ENCODE assay signal across 9 cellular contexts in genomic region chr6:10416863-10417641, GRCh38. TPM values are rescaled to one million over a fixed set of nuclear protein-coding genes. Genes with fewer than 3 reads are reported as not detected.
DNase-seq lines count a peak whose midpoint lies in the region; ATAC-seq and TF ChIP-seq lines count a peak whose summit lies in the region.
"Had no signal": no experiment of that assay in that cellular context is flagged by ENCODE, and none has a peak within 500 bp of the region (broad histone marks: within the 10 kb centered on the region; RNA-seq: fewer than 3 reads in every experiment).

No MANE protein-coding gene starts in this region.

- H2AFZ ChIP-seq in MM.1S (ENCODE audit: low read length): no peak overlapping the region

- WGBS in mesendoderm (ENCODE audit: extremely low coverage, insufficient coverage, low lambda C conversion rate): no CpG with 5 or more reads among the region's 48 CpGs
- WGBS in testis, 2 donors: 5 to 7% methylated on average over 30 to 45 of the region's 48 CpGs

- H3K9ac ChIP-seq in BLaER1 treated with 17β-estradiol and CSF1 and Interleukin-3, amounts not matched to agents 10 nM and 100 nM: no peak overlapping the region
- H3K9ac ChIP-seq in duodenal mucosa (ENCODE audit: low read depth in 1 of 2, low read length in 2 of 2): no peak overlapping the region
- H3K9ac ChIP-seq in mesendoderm (ENCODE audit: low read length): peak overlapping the region; percentile 77
- H3K9ac ChIP-seq in MM.1S (ENCODE audit: low read length): no peak overlapping the region

- peak overlapping the region; percentile 33 for H3K18ac ChIP-seq in mesendoderm (ENCODE audit: low read length)

- H3K4me3 ChIP-seq in BLaER1 treated with 17β-estradiol and CSF1 and Interleukin-3, amounts not matched to agents 10 nM and 100 nM: peak overlapping the region in 7 of 10 experiments; percentile 14 to 33 (median 23); a peak in 8 of 20 replicates
- peak overlapping the region; percentile 15; the same call in 1 of the 2 replicates for H3K4me3 ChIP-seq in H7 (ENCODE audit: insufficient read depth, low read depth, low read length)
- H3K4me3 ChIP-seq in duodenal mucosa (ENCODE audit: low read depth in 1 of 2, low read length in 2 of 2): peak overlapping the region; percentile 3 to 45
- H3K4me3 ChIP-seq in mesendoderm (ENCODE audit: low read length): no peak overlapping the region
- peak overlapping the region in 1 of 2 donors; percentile 17 for H3K4me3 ChIP-seq in testis
- H3K4me3 ChIP-seq in MM.1S (ENCODE audit: low read length): no peak overlapping the region

- TF ChIP-seq POLR2A in testis (IDR thresholded peaks at IDR 0.05): no peak

- peak overlapping the region; percentile 91 for H3K56ac ChIP-seq in mesendoderm (ENCODE audit: low read length)

- H3K9me3 ChIP-seq in BLaER1 treated with 17β-estradiol and CSF1 and Interleukin-3, amounts not matched to agents 10 nM and 100 nM (replicated peaks in 1 of 11): peaks cover 0 to 16% (median 0%) of the 10 kb centered on the region in 11 experiments; a peak in 6 of 22 replicates
- H3K9me3 ChIP-seq in duodenal mucosa (ENCODE audit: control insufficient read depth in 1 of 2, low read length in 2 of 2) (no peaks in the 10 kb centered on the region), testis (no peaks in the 10 kb centered on the region), MM.1S (replicated peaks; ENCODE audit: insufficient read depth, low read length) (no peaks in the 10 kb centered on the region)

- H3K27ac ChIP-seq in BLaER1 treated with 17β-estradiol and CSF1 and Interleukin-3, amounts not matched to agents 10 nM and 100 nM: no peak overlapping the region
- H3K27ac ChIP-seq in duodenal mucosa (ENCODE audit: low read depth, low read length) (no peak overlapping the region), mesendoderm (ENCODE audit: low read depth, low read length) (peak overlapping the region; percentile 71), testis (no peak overlapping the region), MM.1S (ENCODE audit: low read length) (no peak overlapping the region)

- no peaks in the 10 kb centered on the region for H3K9me2 ChIP-seq in MM.1S (replicated peaks; ENCODE audit: insufficient read depth, low read length)

- TF ChIP-seq CTCF in testis (IDR thresholded peaks at IDR 0.05): no peak
- TF ChIP-seq CTCF in MM.1S (IDR thresholded peaks at IDR 0.05; ENCODE audit: low read length): no peak

- peaks cover 20 to 49% (median 32%) of the 10 kb centered on the region in 10 experiments; a peak in 19 of 20 replicates for H3K4me1 ChIP-seq in BLaER1 treated with 17β-estradiol and CSF1 and Interleukin-3, amounts not matched to agents 10 nM and 100 nM
- H3K4me1 ChIP-seq in duodenal mucosa (ENCODE audit: control insufficient read depth in 1 of 2, insufficient read depth in 2 of 2, low read length in 2 of 2) (peaks cover 26 to 34% of the 10 kb centered on the region in 2 donors), mesendoderm (ENCODE audit: control insufficient read depth, low read depth, low read length) (peaks cover 12% of the 10 kb centered on the region), testis (peaks cover 18% of the 10 kb centered on the region), MM.1S (ENCODE audit: low read length) (peaks cover 5% of the 10 kb centered on the region; the same call in 1 of the 2 replicates)

- H3K36me3 ChIP-seq in BLaER1 treated with 17β-estradiol and CSF1 and Interleukin-3, amounts not matched to agents 10 nM and 100 nM: no peaks in the 10 kb centered on the region
- H3K36me3 ChIP-seq in H7 (replicated peaks; ENCODE audit: control insufficient read depth, insufficient read depth, low read length) (no peaks in the 10 kb centered on the region), duodenal mucosa (ENCODE audit: control insufficient read depth in 1 of 2, insufficient read depth in 2 of 2, low read length in 2 of 2) (no peaks in the 10 kb centered on the region), mesendoderm (ENCODE audit: control insufficient read depth, insufficient read depth, low read length) (no peaks in the 10 kb centered on the region), testis (ENCODE audit: low read depth, missing control alignments) (no peaks in the 10 kb centered on the region), MM.1S (replicated peaks; ENCODE audit: insufficient read depth, low read length) (no peaks in the 10 kb centered on the region)

- intact Hi-C loops in testis (cut with DNase I; ENCODE audit: low total_unique reads): no loop called here

- H4K5ac ChIP-seq in mesendoderm (ENCODE audit: low read length): peak overlapping the region; percentile 78

- peak overlapping the region; percentile 90 for H4K8ac ChIP-seq in mesendoderm (ENCODE audit: low read depth, low read length)

- peak overlapping the region in 10 of 11 experiments; percentile 4 to 66 (median 34); a peak in 10 of 22 replicates for H3K4me2 ChIP-seq in BLaER1 treated with 17β-estradiol and CSF1 and Interleukin-3, amounts not matched to agents 10 nM and 100 nM
- H3K4me2 ChIP-seq in mesendoderm (ENCODE audit: low read length) (peak overlapping the region; percentile 60), MM.1S (ENCODE audit: low read depth, low read length) (no peak overlapping the region)

- peak; percentile 93 for DNase-seq in H7
- DNase-seq in mesendoderm: peak; percentile 83
- no peak for DNase-seq in testis
- DNase-seq in UCSD-AML1 (lab: John Stamatoyannopoulos, UW; ENCODE audit: unreplicated experiment): no peak
- DNase-seq in MM.1S: no peak
- DNase-seq: NCI-H82 had no signal

- H2BK5ac ChIP-seq in mesendoderm (ENCODE audit: low read length): peak overlapping the region; percentile 92

- peak overlapping the region; percentile 9 for H2AK5ac ChIP-seq in mesendoderm (ENCODE audit: low read length)

- peaks cover 97 to 100% (median 99%) of the 10 kb centered on the region in 11 experiments for H3K27me3 ChIP-seq in BLaER1 treated with 17β-estradiol and CSF1 and Interleukin-3, amounts not matched to agents 10 nM and 100 nM
- H3K27me3 ChIP-seq in H7 (ENCODE audit: control insufficient read depth, insufficient read depth, low read length) (peaks cover 98% of the 10 kb centered on the region), duodenal mucosa (ENCODE audit: control insufficient read depth in 1 of 2, insufficient read depth in 2 of 2, low read length in 2 of 2) (peaks cover 85 to 95% of the 10 kb centered on the region in 2 donors), mesendoderm (ENCODE audit: insufficient read depth, low read length, poor library complexity) (peaks cover 17% of the 10 kb centered on the region), testis (no peaks in the 10 kb centered on the region), MM.1S (replicated peaks; ENCODE audit: insufficient read depth, low read length) (peaks cover 18% of the 10 kb centered on the region; the same call in 1 of the 2 replicates)

- H3K4ac ChIP-seq in mesendoderm (ENCODE audit: low read depth, low read length): peak overlapping the region; percentile 96

- H2BK15ac ChIP-seq in mesendoderm (replicated peaks; ENCODE audit: low read depth): no peak overlapping the region

- no peak for ATAC-seq in GM18502 (IDR thresholded peaks at IDR 0.05; ENCODE audit: poor library complexity, unreplicated experiment)

- H3F3A ChIP-seq in MM.1S (ENCODE audit: insufficient read depth, low read length): peaks cover 18% of the 10 kb centered on the region

- H2BK120ac ChIP-seq in mesendoderm (ENCODE audit: low read depth, low read length): peak overlapping the region; percentile 83

- H3K79me1 ChIP-seq in mesendoderm (ENCODE audit: low read length): no peaks in the 10 kb centered on the region

- peak overlapping the region; percentile 48 for H3K23ac ChIP-seq in mesendoderm (ENCODE audit: low read length)

- H4K20me1 ChIP-seq in BLaER1 treated with 17β-estradiol and CSF1 and Interleukin-3, amounts not matched to agents 10 nM and 100 nM: peaks cover 0 to 96% (median 80%) of the 10 kb centered on the region in 11 experiments; a peak in 18 of 22 replicates
- H4K20me1 ChIP-seq in MM.1S (ENCODE audit: insufficient read depth, low read length): no peaks in the 10 kb centered on the region

- H3K79me2 ChIP-seq in mesendoderm (ENCODE audit: control insufficient read depth, insufficient read depth, low read length) (peaks cover 20% of the 10 kb centered on the region), MM.1S (ENCODE audit: low read length) (no peaks in the 10 kb centered on the region)

RNA-seq across cellular contexts. Expression of gene TFAP2A, which starts 2.2 kb away (rescaled TPM):
- total RNA-seq in H7 (2014; rRNA removed; shearing (Covaris generic)): not detected in 2 replicates
- polyA plus RNA-seq in mesendoderm (2013, experiment 1 of 2): 3.0 TPM
- 2.7 TPM for polyA plus RNA-seq in mesendoderm (2013, experiment 2 of 2)
- 1 to 10 TPM; 2.7 to 4.8 TPM for total RNA-seq in testis
- 3.3 TPM for polyA plus RNA-seq in testis (ENCODE audit: insufficient read depth, low read depth, low replicate concordance)

Comparison
In these comparisons a context has a peak if more than half of its experiments do, and no peak if none do; other contexts are left out.
1. H3K4me3 ChIP-seq: peak in BLaER1 treated with 17β-estradiol and CSF1 and Interleukin-3, amounts not matched to agents 10 nM and 100 nM (7 of 10), H7 (single experiment) and duodenal mucosa (2 of 2); none in mesendoderm (single experiment) and MM.1S (single experiment).
2. DNase-seq: peak in H7 (single experiment) and mesendoderm (single experiment); none in testis (single experiment), UCSD-AML1 (single experiment) and MM.1S (single experiment).